In genomic region chr1:53619811-53620619, GRCh38 we compare ENCODE assay signal across 13 cellular contexts.
DNase-seq lines count a peak whose midpoint lies in the region; ATAC-seq and TF ChIP-seq lines count a peak whose summit lies in the region.
"Had no signal": no experiment of that assay in that cellular context is flagged by ENCODE, and none has a peak within 500 bp of the region (broad histone marks: within the 10 kb centered on the region; RNA-seq: fewer than 3 reads in every experiment).

No MANE protein-coding gene starts in this region.

- no peak overlapping the region for H3K9ac ChIP-seq in HCT116 (ENCODE audit: low read length)

- H3K9me2 ChIP-seq in HCT116 (ENCODE audit: insufficient read depth): no peaks in the 10 kb centered on the region

- intact Hi-C loops in HCT116 (cut with micrococcal nuclease): no loop called here
- intact Hi-C loops in head of caudate nucleus (cut with DNase I): no loop called here
- intact Hi-C loops in spleen (cut with DNase I; ENCODE audit: low total_unique reads): no loop called here

- TF ChIP-seq POLR2A in HCT116 (IDR thresholded peaks at IDR 0.05; ENCODE audit: borderline replicate concordance, extremely low read depth, insufficient read depth, insufficient read length) (no peak), spleen (IDR thresholded peaks at IDR 0.05) (no peak)

- H3K79me2 ChIP-seq in HCT116 (ENCODE audit: insufficient read depth, low read length): no peaks in the 10 kb centered on the region

- POLR2A ChIA-PET in HCT116 (lab: Charles Lee): no interaction called here

- no peaks in the 10 kb centered on the region for H3K4me1 ChIP-seq in HCT116 (ENCODE audit: control insufficient read depth in 1 of 2, insufficient read depth in 2 of 2, low read length in 2 of 2)
- no peaks in the 10 kb centered on the region for H3K4me1 ChIP-seq in spleen

- no peaks in the 10 kb centered on the region for H4K20me1 ChIP-seq in HCT116 (ENCODE audit: insufficient read depth)

- no peak overlapping the region for H3K4me3 ChIP-seq in HCT116 (replicated peaks in 1 of 2; ENCODE audit: low read depth in 1 of 2, low read length in 2 of 2)
- H3K4me3 ChIP-seq in spleen: no peak overlapping the region
- H3K4me3 ChIP-seq: PC-9, vagina had no signal

- H3K36me3 ChIP-seq in HCT116 (ENCODE audit: control insufficient read depth in 1 of 2, insufficient read depth in 2 of 2, low read length in 2 of 2) (no peaks in the 10 kb centered on the region), spleen (no peaks in the 10 kb centered on the region)
- H3K36me3 ChIP-seq: vagina had no signal

- no peak overlapping the region for H3K4me2 ChIP-seq in HCT116 (ENCODE audit: low read length)
- H3K4me2 ChIP-seq: PC-9 had no signal

- DNase-seq in HCT116 (ENCODE audit: low read depth, low spot score) (no peak), head of caudate nucleus (peak in 40 of 42 donors; percentile 14 to 76 (median 54)), spleen (peak; percentile 61), T1000 (lab: John Stamatoyannopoulos, UW) (no peak)
- DNase-seq: GOT3, left cardiac atrium, NCI-H1105, PC-9 had no signal

- TF ChIP-seq RAD21 in HCT116 (IDR thresholded peaks at IDR 0.05; ENCODE audit: low read depth): no peak

- H3K27ac ChIP-seq in HCT116 (ENCODE audit: low read depth, low read length): no peak overlapping the region
- no peak overlapping the region for H3K27ac ChIP-seq in spleen
- H3K27ac ChIP-seq: epithelial cell of prostate, PC-9, vagina had no signal

- 81 to 85% (median 81%) methylated on average over 14 to 18 of the region's 18 CpGs for WGBS in spleen, 5 donors

- RAD21 ChIA-PET in HCT116 (lab: Charles Lee; ENCODE audit: low non-redundant PET in 1 of 2, low total read pairs in 2 of 2, uncharacterized antibody in 2 of 2, unreplicated experiment in 2 of 2): no interaction called here

- H2AFZ ChIP-seq in HCT116 (ENCODE audit: low read depth, low read length, poor library complexity, severe bottlenecking): no peak overlapping the region
- H2AFZ ChIP-seq: PC-9 had no signal

- CTCF ChIA-PET in HCT116 (lab: Charles Lee): no interaction called here

- H3K27me3 ChIP-seq in HCT116 (ENCODE audit: insufficient read depth, low read length) (no peaks in the 10 kb centered on the region), spleen (replicated peaks in 1 of 7) (peaks cover 0 to 3% (median 0%) of the 10 kb centered on the region in 7 donors)
- H3K27me3 ChIP-seq: vagina had no signal

- BruUV-seq in HCT116 (replicated peaks; lab: Mats Ljungman, UMichigan): no TSS peak

- no peak for ATAC-seq in HCT116
- ATAC-seq in SK-N-SH treated with all-trans-retinoic acid at 6 μM for 48 hours: peak; percentile 43; the same call in 2 of the 3 replicates
- ATAC-seq in esophagus mucosa: no peak
- no peak for ATAC-seq in GM19455 (IDR thresholded peaks at IDR 0.05; ENCODE audit: unreplicated experiment)
- ATAC-seq: left cardiac atrium had no signal

- H3K9me3 ChIP-seq in HCT116 (ENCODE audit: control insufficient read depth in 1 of 2, insufficient read depth in 1 of 2, low read depth in 1 of 2, low read length in 2 of 2) (no peaks in the 10 kb centered on the region), spleen (no peaks in the 10 kb centered on the region)
- H3K9me3 ChIP-seq: vagina had no signal

- TF ChIP-seq CTCF in HCT116 (IDR thresholded peaks at IDR 0.05 in 2 of 3, conservative IDR thresholded peaks at IDR 0.05 in 1 of 3; ENCODE audit: borderline replicate concordance in 1 of 3, insufficient read depth in 1 of 3, low read depth in 2 of 3, low read length in 2 of 3) (no peak), spleen (IDR thresholded peaks at IDR 0.05 in 8 of 11, conservative IDR thresholded peaks at IDR 0.05 in 3 of 11) (no peak)

TF ChIP-seq in HCT116, 20 proteins besides CTCF, POLR2A, EP300 and RAD21 (continues in another document):
- TF ChIP-seq TCF7L2 (IDR thresholded peaks at IDR 0.05; ENCODE audit: borderline replicate concordance, extremely low read depth, insufficient read depth, insufficient read length) (no peak), ZBTB33 (IDR thresholded peaks at IDR 0.05; ENCODE audit: extremely low read depth, insufficient replicate concordance, low read length) (no peak), REST (IDR thresholded peaks at IDR 0.05; ENCODE audit: low read depth) (0 out of 2 replicates have a peak, but pooled peaks have one; percentile 9)

TF ChIP-seq in SK-N-SH treated with all-trans-retinoic acid at 6 μM for 48 hours, 23 proteins besides CTCF, POLR2A, EP300 and RAD21:
- TF ChIP-seq ESRRG (CRISPR knock-in tag; IDR thresholded peaks at IDR 0.05) (no peak), TOX (CRISPR knock-in tag; IDR thresholded peaks at IDR 0.05; ENCODE audit: borderline replicate concordance) (no peak), ZNF8 (CRISPR knock-in tag; IDR thresholded peaks at IDR 0.05) (no peak), ISL1 (CRISPR knock-in tag; IDR thresholded peaks at IDR 0.05) (no peak), CSRNP3 (CRISPR knock-in tag; IDR thresholded peaks at IDR 0.05) (no peak), SNAI2 (CRISPR knock-in tag; IDR thresholded peaks at IDR 0.05) (no peak), RARB (CRISPR knock-in tag; IDR thresholded peaks at IDR 0.05) (no peak), POU6F1 (CRISPR knock-in tag; IDR thresholded peaks at IDR 0.05; ENCODE audit: borderline replicate concordance, low read depth) (no peak), TSHZ2 (CRISPR knock-in tag; IDR thresholded peaks at IDR 0.05) (no peak), PPARA (CRISPR knock-in tag; IDR thresholded peaks at IDR 0.05; ENCODE audit: borderline replicate concordance) (no peak)

Comparison
In these comparisons a context has a peak if more than half of its experiments do, and no peak if none do; other contexts are left out.
1. DNase-seq: peak in head of caudate nucleus (40 of 42) and spleen (single experiment); none in HCT116 (single experiment) and T1000 (single experiment).